ENCODE assay signal across 9 cellular contexts in genomic region chr10:62027841-62028501, GRCh38.
DNase-seq lines count a peak whose midpoint lies in the region; ATAC-seq and TF ChIP-seq lines count a peak whose summit lies in the region.
"Had no signal": no experiment of that assay in that cellular context is flagged by ENCODE, and none has a peak within 500 bp of the region (broad histone marks: within the 10 kb centered on the region; RNA-seq: fewer than 3 reads in every experiment).

No MANE protein-coding gene starts in this region.

- no peaks in the 10 kb centered on the region for H4K20me1 ChIP-seq in GM23248 (ENCODE audit: insufficient read depth)

- H3F3A ChIP-seq in GM23248 (ENCODE audit: insufficient read depth) = peaks cover 51% of the 10 kb centered on the region

- no peak for TF ChIP-seq CTCF in RWPE2 (IDR thresholded peaks at IDR 0.05; ENCODE audit: poor library complexity, severe bottlenecking)
- TF ChIP-seq CTCF in prostate gland (IDR thresholded peaks at IDR 0.05) = no peak

- H3K27ac ChIP-seq in GM23248 = peak overlapping the region; percentile 68
- peak overlapping the region; percentile 94 for H3K27ac ChIP-seq in RWPE2 (ENCODE audit: poor library complexity, severe bottlenecking)
- H3K27ac ChIP-seq in esophagus (ENCODE audit: low read depth in 2 of 2, low read length in 1 of 2) = peak overlapping the region; percentile 78 to 92
- H3K27ac ChIP-seq in prostate gland = peak overlapping the region; percentile 16 to 26
- H3K27ac ChIP-seq: HL-60 had no signal

- H2AFZ ChIP-seq in GM23248 = no peak overlapping the region

- TF ChIP-seq POLR2A in prostate gland (IDR thresholded peaks at IDR 0.05) = no peak

- no peaks in the 10 kb centered on the region for H3K9me2 ChIP-seq in GM23248 (ENCODE audit: insufficient read depth)

- H3K9me3 ChIP-seq in GM23248 (ENCODE audit: low read depth) (no peaks in the 10 kb centered on the region), RWPE2 (ENCODE audit: severe bottlenecking) (no peaks in the 10 kb centered on the region), esophagus (ENCODE audit: control insufficient read depth in 2 of 2, insufficient read depth in 1 of 2, low read depth in 1 of 2, low read length in 1 of 2) (no peaks in the 10 kb centered on the region), prostate gland (no peaks in the 10 kb centered on the region), HAP-1 (no peaks in the 10 kb centered on the region)

- intact Hi-C loops in prostate gland (cut with DNase I) = no loop called here

- peak overlapping the region; percentile 73 for H3K4me2 ChIP-seq in GM23248 (ENCODE audit: unreplicated experiment)

- in situ Hi-C loops in GM23248 (cut with MboI) (loop anchor here (25.0 kb wide), 1 partner anchor 784 kb away; the partner anchor contains the start of genes ADO and EGR2), HAP-1 (cut with MboI; ENCODE audit: low sequenced_read_pairs) (no loop called here)

- H3K27me3 ChIP-seq in GM23248 (replicated peaks; ENCODE audit: insufficient read depth) (no peaks in the 10 kb centered on the region), RWPE2 (ENCODE audit: insufficient read depth, poor library complexity, severe bottlenecking) (no peaks in the 10 kb centered on the region), esophagus (ENCODE audit: control insufficient read depth in 1 of 2, insufficient read depth in 2 of 2, low read length in 2 of 2) (no peaks in the 10 kb centered on the region), prostate gland (replicated peaks; ENCODE audit: insufficient read depth) (no peaks in the 10 kb centered on the region), HAP-1 (ENCODE audit: low read depth) (no peaks in the 10 kb centered on the region)

- H3K4me3 ChIP-seq in GM23248 = no peak overlapping the region
- no peak overlapping the region for H3K4me3 ChIP-seq in RWPE2 (ENCODE audit: severe bottlenecking)
- no peak overlapping the region for H3K4me3 ChIP-seq in esophagus (ENCODE audit: low read depth in 1 of 2, low read length in 2 of 2)
- H3K4me3 ChIP-seq in prostate gland = no peak overlapping the region
- H3K4me3 ChIP-seq in HAP-1 = no peak overlapping the region

- H3K36me3 ChIP-seq in GM23248 (ENCODE audit: low read depth) = no peaks in the 10 kb centered on the region
- H3K36me3 ChIP-seq in RWPE2 (ENCODE audit: low read depth) = no peaks in the 10 kb centered on the region; the same call in 1 of the 2 replicates
- no peaks in the 10 kb centered on the region for H3K36me3 ChIP-seq in esophagus (ENCODE audit: control insufficient read depth in 2 of 2, insufficient read depth in 2 of 2, low read length in 1 of 2)
- no peaks in the 10 kb centered on the region for H3K36me3 ChIP-seq in prostate gland
- no peaks in the 10 kb centered on the region; the same call in none of the 2 replicates for H3K36me3 ChIP-seq in HAP-1 (replicated peaks)

- DNase-seq in GM23248 = peak; percentile 62
- DNase-seq in RWPE2 (ENCODE audit: low spot score) = no peak
- no peak for DNase-seq in prostate gland (ENCODE audit: low spot score)
- DNase-seq in activated gamma-delta T cell treated with Interleukin-2 at 50 U/mL for 16 hours = no peak
- DNase-seq in HAP-1 (ENCODE audit: low spot score in 2 of 2) = no peak
- DNase-seq in AML-193 (lab: John Stamatoyannopoulos, UW) = no peak
- DNase-seq: NCI-H345 had no signal

- peak; percentile 70 for ATAC-seq in RWPE2 (ENCODE audit: low read depth)

- peaks cover 33% of the 10 kb centered on the region for H3K79me2 ChIP-seq in GM23248 (ENCODE audit: insufficient read depth)

- H3K4me1 ChIP-seq in GM23248 (ENCODE audit: insufficient read depth) (peaks cover 48% of the 10 kb centered on the region), RWPE2 (ENCODE audit: insufficient read depth, poor library complexity, severe bottlenecking) (peaks cover 58% of the 10 kb centered on the region), esophagus (ENCODE audit: control insufficient read depth in 2 of 2, insufficient read depth in 2 of 2, low read length in 1 of 2) (peaks cover 0 to 9% of the 10 kb centered on the region in 2 donors), prostate gland (replicated peaks) (no peaks in the 10 kb centered on the region), HAP-1 (no peaks in the 10 kb centered on the region)

- no peak overlapping the region for H3K9ac ChIP-seq in GM23248

- WGBS in GM23248 (ENCODE audit: low coverage in 1 of 2, low lambda C conversion rate in 2 of 2, missing lambda C conversion rate in 2 of 2), 2 experiments = 52 to 53% methylated on average over 5 of the region's 5 CpGs
- 58 to 64% methylated on average over 5 of the region's 5 CpGs for WGBS in esophagus, 2 donors
- WGBS in prostate gland = 55% methylated on average over 5 of the region's 5 CpGs

Comparison
In these comparisons a context has a peak if more than half of its experiments do, and no peak if none do; other contexts are left out.
1. H3K27ac ChIP-seq: peak in every context shown above with its lines; median percentile 94 in RWPE2; 85 in esophagus; 68 in GM23248; 21 in prostate gland.